In the genomic region with DNA sequence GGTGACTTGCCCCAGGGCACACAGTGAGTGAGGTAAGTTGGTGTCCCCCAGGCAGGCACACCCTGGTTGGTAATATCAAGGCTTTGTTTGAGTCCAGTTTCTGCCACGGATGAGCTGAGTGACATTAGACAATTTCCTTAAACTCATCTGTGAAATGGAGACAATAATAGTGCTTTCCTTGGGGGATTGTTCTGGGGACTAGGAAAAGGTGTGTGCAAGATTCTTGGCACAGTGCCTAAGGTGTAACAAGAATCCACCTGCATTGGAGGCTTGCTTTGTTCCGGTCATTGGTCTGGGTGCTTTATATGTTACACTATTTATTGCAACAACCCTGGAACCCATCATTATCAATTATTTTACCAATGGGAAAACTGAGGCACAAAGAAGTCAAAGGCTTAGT, we compare ENCODE assay signal across 1 cellular context.
TF ChIP-seq lines count a peak whose summit lies in the region.

No MANE protein-coding gene starts in this region.

TF ChIP-seq in GM23338, 12 proteins besides CTCF, POLR2A, EP300 and RAD21 (continued from another document):
- TF ChIP-seq EZH2 (IDR thresholded peaks at IDR 0.05; ENCODE audit: low read depth, unreplicated experiment), result no peak
